ENCODE assay signal across 21 cellular contexts in genomic region chr19:19588546-19588945, GRCh38. TPM values are rescaled to one million over a fixed set of nuclear protein-coding genes. Genes with fewer than 3 reads are reported as not detected.
DNase-seq lines count a peak whose midpoint lies in the region; ATAC-seq, FAIRE-seq and TF ChIP-seq lines count a peak whose summit lies in the region.
"Had no signal": no experiment of that assay in that cellular context is flagged by ENCODE, and none has a peak within 500 bp of the region (broad histone marks: within the 10 kb centered on the region; RNA-seq: fewer than 3 reads in every experiment).

No MANE protein-coding gene starts in this region.

- H3K27ac ChIP-seq in K562 (ENCODE audit: extremely low read depth, low read depth, low read length): no peak overlapping the region

- no peaks in the 10 kb centered on the region; a peak in 1 of 5 replicates for H3K4me1 ChIP-seq in K562 (replicated peaks in 1 of 2; ENCODE audit: control insufficient read depth in 2 of 2, insufficient read depth in 2 of 2, low read length in 2 of 2)

- H3K4me1 Mint-ChIP-seq in activated T-cell treated with anti-CD3 and anti-CD28 coated beads, Interleukin-2, amount 50 U/mL, for 72 hours (ENCODE audit: low read depth): peaks cover 48% of the 10 kb centered on the region
- peaks cover 55% of the 10 kb centered on the region for H3K4me1 Mint-ChIP-seq in stimulated activated effector memory CD8-positive, alpha-beta T cell treated with anti-CD3 and anti-CD28 coated beads, Interleukin-12 subunit alpha, Interleukin-12 subunit beta, amount 100 ng/mL, for 72 hours
- peaks cover 6% of the 10 kb centered on the region for H3K4me1 Mint-ChIP-seq in type B pancreatic cell (ENCODE audit: unreplicated experiment)

- H3K27me3 Mint-ChIP-seq in activated T-cell treated with anti-CD3 and anti-CD28 coated beads, Interleukin-2, amount 50 U/mL, for 72 hours (ENCODE audit: low read depth): no peaks in the 10 kb centered on the region
- H3K27me3 Mint-ChIP-seq in type B pancreatic cell: no peaks in the 10 kb centered on the region

- WGBS in K562 (ENCODE audit: insufficient coverage, low coverage, missing lambda C conversion rate): 16% methylated on average over 2 of the region's 2 CpGs

- POLR2A ChIA-PET in K562 (lab: Yijun Ruan, JAX): interaction anchor here (0.6 to 0.7 kb wide), 3 partner anchors 15 to 239 kb away, joined by 3 to 4 read pairs (median 3); no protein-coding TSS in a partner anchor

- H3K79me2 ChIP-seq in K562 (ENCODE audit: control insufficient read depth, insufficient read depth, low read length): no peaks in the 10 kb centered on the region

- H3K36me3 Mint-ChIP-seq in activated T-cell treated with anti-CD3 and anti-CD28 coated beads, Interleukin-2, amount 50 U/mL, for 72 hours (ENCODE audit: insufficient read depth in 2 of 2): peaks cover 9 to 13% of the 10 kb centered on the region in 2 donors
- H3K36me3 Mint-ChIP-seq in stimulated activated effector memory CD8-positive, alpha-beta T cell treated with anti-CD3 and anti-CD28 coated beads, Interleukin-12 subunit alpha, Interleukin-12 subunit beta, amount 100 ng/mL, for 72 hours: peaks cover 88% of the 10 kb centered on the region
- H3K36me3 Mint-ChIP-seq in type B pancreatic cell: no peaks in the 10 kb centered on the region

- H3K4me3 Mint-ChIP-seq in activated T-cell treated with anti-CD3 and anti-CD28 coated beads, Interleukin-2, amount 50 U/mL, for 72 hours: peak overlapping the region; percentile 62 to 64
- H3K4me3 Mint-ChIP-seq in stimulated activated effector memory CD8-positive, alpha-beta T cell treated with anti-CD3 and anti-CD28 coated beads, Interleukin-12 subunit alpha, Interleukin-12 subunit beta, amount 100 ng/mL, for 72 hours: peak overlapping the region; percentile 48
- no peak overlapping the region for H3K4me3 Mint-ChIP-seq in type B pancreatic cell

- H4K20me1 ChIP-seq in K562 (replicated peaks; ENCODE audit: control insufficient read depth, insufficient read depth, low read length): no peaks in the 10 kb centered on the region

- H3K36me3 ChIP-seq in K562 (ENCODE audit: control insufficient read depth, insufficient read depth, low read length): no peaks in the 10 kb centered on the region
- H3K36me3 ChIP-seq: upper lobe of left lung had no signal

- TF ChIP-seq POLR2A in K562 (conservative IDR thresholded peaks at IDR 0.05): no peak

- no peaks in the 10 kb centered on the region for H3K9me1 ChIP-seq in K562 (ENCODE audit: control insufficient read depth, insufficient read depth, low read length)

- H3K9me3 Mint-ChIP-seq in activated T-cell treated with anti-CD3 and anti-CD28 coated beads, Interleukin-2, amount 50 U/mL, for 72 hours: no peaks in the 10 kb centered on the region
- no peaks in the 10 kb centered on the region for H3K9me3 Mint-ChIP-seq in stimulated activated effector memory CD8-positive, alpha-beta T cell treated with anti-CD3 and anti-CD28 coated beads, Interleukin-12 subunit alpha, Interleukin-12 subunit beta, amount 100 ng/mL, for 72 hours
- no peaks in the 10 kb centered on the region for H3K9me3 Mint-ChIP-seq in type B pancreatic cell

- no peak overlapping the region for H3K4me3 ChIP-seq in K562
- H3K4me3 ChIP-seq: smooth muscle cell, upper lobe of left lung had no signal

- peak overlapping the region; percentile 94 for H3K27ac Mint-ChIP-seq in activated T-cell treated with anti-CD3 and anti-CD28 coated beads, Interleukin-2, amount 50 U/mL, for 72 hours
- H3K27ac Mint-ChIP-seq in stimulated activated effector memory CD8-positive, alpha-beta T cell treated with anti-CD3 and anti-CD28 coated beads, Interleukin-12 subunit alpha, Interleukin-12 subunit beta, amount 100 ng/mL, for 72 hours: peak overlapping the region; percentile 87
- H3K27ac Mint-ChIP-seq in type B pancreatic cell: no peak overlapping the region

- ATAC-seq in activated T-cell treated with anti-CD3 and anti-CD28 coated beads, Interleukin-2, amount 50 U/mL, for 72 hours (replicated peaks in 1 of 2): no peak
- no peak for ATAC-seq in K562
- ATAC-seq in stimulated activated effector memory CD8-positive, alpha-beta T cell treated with anti-CD3 and anti-CD28 coated beads, Interleukin-12 subunit alpha, Interleukin-12 subunit beta, amount 100 ng/mL, for 72 hours: no peak
- ATAC-seq: left ventricle myocardium superior had no signal

- no peak overlapping the region for H3K4me2 ChIP-seq in K562 (ENCODE audit: insufficient read depth, low read length)
- H3K4me2 ChIP-seq: smooth muscle cell had no signal

- CTCF ChIA-PET in K562 (lab: Yijun Ruan, JAX; ENCODE audit: low intra/inter-chr PET ratio): no interaction called here

- no peaks in the 10 kb centered on the region for H3K9me3 ChIP-seq in K562 (replicated peaks; ENCODE audit: control insufficient read depth, insufficient read depth, low read depth, low read length)
- H3K9me3 ChIP-seq: upper lobe of left lung had no signal

- TF ChIP-seq CTCF in K562 (IDR thresholded peaks at IDR 0.05 in 2 of 3, conservative IDR thresholded peaks at IDR 0.05 in 1 of 3; ENCODE audit: insufficient read depth in 2 of 3, low read depth in 1 of 3, low read length in 3 of 3) (no peak), type B pancreatic cell (conservative IDR thresholded peaks at IDR 0.05) (no peak)

- BruUV-seq in K562 (replicated peaks; lab: Mats Ljungman, UMichigan): no TSS peak

- no peak for TF ChIP-seq RAD21 in K562 (CRISPR knock-in tag; conservative IDR thresholded peaks at IDR 0.05 in 1 of 2, IDR thresholded peaks at IDR 0.05 in 1 of 2)

- TF ChIP-seq EP300 in K562 (IDR thresholded peaks at IDR 0.05; ENCODE audit: low read length): no peak

- FAIRE-seq in RCC 7860 (lab: Jason Lieb, UNC) (no peak), K562 (lab: Jason Lieb, UNC) (no peak)
- FAIRE-seq: D721Med, GM18507, GM19239 had no signal

- H2AFZ ChIP-seq in K562 (ENCODE audit: low read depth, low read length): no peak overlapping the region

- H3K27me3 ChIP-seq in K562 (ENCODE audit: control insufficient read depth in 2 of 2, insufficient read depth in 2 of 2, low read length in 2 of 2): peaks cover 0 to 8% of the 10 kb centered on the region in 2 experiments; a peak in 2 of 5 replicates
- H3K27me3 ChIP-seq: upper lobe of left lung had no signal

- intact Hi-C loops in K562 (cut with micrococcal nuclease): no loop called here

- no peak for DNase-seq in activated T-cell treated with anti-CD3 and anti-CD28 coated beads, Interleukin-2, amount 50 U/mL, for 72 hours
- no peak for DNase-seq in activated T-cell treated with anti-CD3 and anti-CD28 coated beads, Interleukin-2, amount 50 U/mL, for 48 hours
- DNase-seq in RCC 7860 (ENCODE audit: low spot score): peak; percentile 37
- DNase-seq in K562 (ENCODE audit: extremely low read depth in 1 of 4, low spot score in 3 of 4): no peak
- no peak for DNase-seq in stimulated activated effector memory CD8-positive, alpha-beta T cell treated with anti-CD3 and anti-CD28 coated beads, Interleukin-12 subunit alpha, Interleukin-12 subunit beta, amount 100 ng/mL, for 72 hours (ENCODE audit: low spot score in 2 of 2)
- DNase-seq in type B pancreatic cell (ENCODE audit: extremely low spot score, unreplicated experiment): no peak
- no peak for DNase-seq in NCI-H748 (lab: John Stamatoyannopoulos, UW; ENCODE audit: unreplicated experiment)
- DNase-seq in NOMO-1 treated with DMSO at 0.1 percent for 48 hours (lab: John Stamatoyannopoulos, UW; ENCODE audit: unreplicated experiment): no peak
- DNase-seq: ACHN; activated CD4-positive, alpha-beta T cell treated with anti-CD3 and anti-CD28 coated beads for 48 hours; activated effector memory CD4-positive, alpha-beta T cell treated with anti-CD3 and anti-CD28 coated beads, Interleukin-2, amount 50 U/mL, for 16 hours; Kasumi-1; left ventricle myocardium superior; NCI-H146; NK-92 treated with Interleukin-12 subunit alpha and Interleukin-12 subunit beta, amount 100 ng/mL, for 24 hours; SHP77; upper lobe of left lung had no signal

- in situ Hi-C loops in K562 (cut with MboI): no loop called here

- H3K9ac ChIP-seq in K562 (ENCODE audit: insufficient read depth in 1 of 2, low read depth in 2 of 2, low read length in 2 of 2): no peak overlapping the region

RNA-seq across cellular contexts. Expression of gene PBX4, which starts 29.9 kb away (rescaled TPM):
- total RNA-seq in activated T-cell treated with anti-CD3 and anti-CD28 coated beads, Interleukin-2, amount 50 U/mL, for 72 hours: 10 to 100 TPM; 28.3 to 56.8 TPM
- total RNA-seq in K562 (2011; cell fraction: chromatin; rRNA removed; ENCODE audit: low replicate concordance): 4.4 and 8.4 TPM in 2 replicates
- 4.8 and 5.3 TPM in 2 replicates for total RNA-seq in K562 (2011; cell fraction: nucleolus; rRNA removed)
- total RNA-seq in K562 (2011; cell fraction: nucleoplasm; rRNA removed): 3.2 and 4.2 TPM in 2 replicates
- 1.2 and 2.2 TPM in 2 replicates for total RNA-seq in K562 (2014; rRNA removed)
- total RNA-seq in K562 (2014; rRNA removed; fragmentation: Illumina TruSeq; extraction: Trizol): 0.73 and 0.86 TPM in 2 replicates
- 2.0 and 2.1 TPM in 2 replicates for total RNA-seq in K562 (2015; rRNA removed; fragmentation: Illumina TruSeq; extraction: Trizol)
- 2.0 and 2.1 TPM in 2 replicates for total RNA-seq in K562 (2021)
- polyA plus RNA-seq in K562 (2011; rRNA removed): 2.7 and 3.1 TPM in 2 replicates
- 2.3 and 3.1 TPM in 2 replicates for polyA plus RNA-seq in K562 (2011; cell fraction: cytosol; rRNA removed)
- polyA plus RNA-seq in K562 (2011; cell fraction: nucleus; rRNA removed): 5.2 and 12.2 TPM in 2 replicates
- 2.0 and 4.6 TPM in 2 replicates for polyA plus RNA-seq in K562 (2012)
- polyA plus RNA-seq in K562 (2014; fragmentation: Illumina TruSeq; extraction: Trizol): 0.92 and 2.5 TPM in 2 replicates
- polyA plus RNA-seq in K562 (2014; fragmentation: Nextera tagmentation; extraction: Ambion mirVana): under 1 TPM in 1 of 2 experiments, not detected in 1; 0.11 TPM
- polyA plus RNA-seq in K562 (2014; rRNA removed): 3.8 and 5.9 TPM in 2 replicates
- polyA minus RNA-seq in K562 (2011; rRNA and poly(A)+ RNA removed): 0.98 and 1.0 TPM in 2 replicates
- 1.8 TPM in 1 of 2 replicates, not detected in the other for polyA minus RNA-seq in K562 (2011; cell fraction: cytosol; rRNA and poly(A)+ RNA removed)
- 3.2 and 3.4 TPM in 2 replicates for polyA minus RNA-seq in K562 (2011; cell fraction: nucleus; rRNA and poly(A)+ RNA removed)
- 2.1 and 10.9 TPM in 2 replicates for total RNA-seq in type B pancreatic cell (ENCODE audit: low replicate concordance)

RNA-seq across cellular contexts. Expression of gene LPAR2, which starts 39.5 kb away (rescaled TPM):
- total RNA-seq in activated T-cell treated with anti-CD3 and anti-CD28 coated beads, Interleukin-2, amount 50 U/mL, for 72 hours: 10 to 100 TPM; 72.8 to 82.2 TPM
- 44.7 and 88.0 TPM in 2 replicates for total RNA-seq in K562 (2011; cell fraction: chromatin; rRNA removed; ENCODE audit: low replicate concordance)
- total RNA-seq in K562 (2011; cell fraction: nucleolus; rRNA removed): 27.1 and 27.2 TPM in 2 replicates
- total RNA-seq in K562 (2011; cell fraction: nucleoplasm; rRNA removed): 34.0 and 49.1 TPM in 2 replicates
- total RNA-seq in K562 (2014; rRNA removed) (2.3 and 3.3 TPM in 2 replicates), K562 (2014; rRNA removed; fragmentation: Illumina TruSeq; extraction: Trizol) (1.8 and 1.9 TPM in 2 replicates), K562 (2015; rRNA removed; fragmentation: Illumina TruSeq; extraction: Trizol) (4.0 and 4.4 TPM in 2 replicates), K562 (2021) (7.0 and 10.3 TPM in 2 replicates), type B pancreatic cell (ENCODE audit: low replicate concordance) (25.7 and 56.5 TPM in 2 replicates)
- polyA plus RNA-seq in K562 (2011; rRNA removed) (4.4 and 9.4 TPM in 2 replicates), K562 (2014; fragmentation: Illumina TruSeq; extraction: Trizol) (6.5 and 7.8 TPM in 2 replicates), K562 (2014; fragmentation: Nextera tagmentation; extraction: Ambion mirVana) (under 1 TPM; 0.63 TPM), K562 (2014; rRNA removed) (8.1 and 13.8 TPM in 2 replicates)
- polyA plus RNA-seq in K562 (2011; cell fraction: cytosol; rRNA removed): 7.7 and 7.9 TPM in 2 replicates
- polyA plus RNA-seq in K562 (2011; cell fraction: nucleus; rRNA removed): 76.8 and 108 TPM in 2 replicates
- 9.5 and 18.9 TPM in 2 replicates for polyA plus RNA-seq in K562 (2012)
- polyA minus RNA-seq in K562 (2011; rRNA and poly(A)+ RNA removed): 2.7 and 3.6 TPM in 2 replicates
- 1.6 and 2.5 TPM in 2 replicates for polyA minus RNA-seq in K562 (2011; cell fraction: cytosol; rRNA and poly(A)+ RNA removed)
- 6.6 and 7.2 TPM in 2 replicates for polyA minus RNA-seq in K562 (2011; cell fraction: nucleus; rRNA and poly(A)+ RNA removed)

RNA-seq across cellular contexts. Expression of gene CILP2, which starts 50.5 kb away (rescaled TPM):
- total RNA-seq in activated T-cell treated with anti-CD3 and anti-CD28 coated beads, Interleukin-2, amount 50 U/mL, for 72 hours: under 1 TPM; 0.44 to 0.86 TPM
- 0.09 and 0.56 TPM in 2 replicates for total RNA-seq in K562 (2011; cell fraction: chromatin; rRNA removed; ENCODE audit: low replicate concordance)
- total RNA-seq in K562 (2011; cell fraction: nucleolus; rRNA removed): 0.53 and 0.67 TPM in 2 replicates
- total RNA-seq in K562 (2011; cell fraction: nucleoplasm; rRNA removed): 0.29 and 0.46 TPM in 2 replicates
- total RNA-seq in K562 (2014; rRNA removed) (0.23 and 0.33 TPM in 2 replicates), K562 (2014; rRNA removed; fragmentation: Illumina TruSeq; extraction: Trizol) (0.04 TPM in 1 of 2 replicates, not detected in the other), K562 (2015; rRNA removed; fragmentation: Illumina TruSeq; extraction: Trizol) (0.08 and 0.11 TPM in 2 replicates), K562 (2021) (0.29 and 0.35 TPM in 2 replicates), type B pancreatic cell (ENCODE audit: low replicate concordance) (0.74 and 3.2 TPM in 2 replicates)
- polyA plus RNA-seq in K562 (2011; rRNA removed) (0.04 and 0.07 TPM in 2 replicates), K562 (2014; fragmentation: Illumina TruSeq; extraction: Trizol) (0.04 TPM in 2 replicates), K562 (2014; fragmentation: Nextera tagmentation; extraction: Ambion mirVana) (not detected), K562 (2014; rRNA removed) (0.05 and 0.31 TPM in 2 replicates)
- 0.01 and 0.67 TPM in 2 replicates for polyA plus RNA-seq in K562 (2011; cell fraction: cytosol; rRNA removed)
- polyA plus RNA-seq in K562 (2011; cell fraction: nucleus; rRNA removed): 0.22 and 0.77 TPM in 2 replicates
- polyA plus RNA-seq in K562 (2012): 0.05 and 0.29 TPM in 2 replicates
- 0.14 TPM in 1 of 2 replicates, not detected in the other for polyA minus RNA-seq in K562 (2011; rRNA and poly(A)+ RNA removed)
- polyA minus RNA-seq in K562 (2011; cell fraction: cytosol; rRNA and poly(A)+ RNA removed): not detected in 2 replicates
- 0.22 and 0.27 TPM in 2 replicates for polyA minus RNA-seq in K562 (2011; cell fraction: nucleus; rRNA and poly(A)+ RNA removed)

RNA-seq across cellular contexts. Expression of gene GMIP, which starts 54.9 kb away (rescaled TPM):
- total RNA-seq in activated T-cell treated with anti-CD3 and anti-CD28 coated beads, Interleukin-2, amount 50 U/mL, for 72 hours: 10 to 100 TPM; 96.4 to 99.8 TPM
- total RNA-seq in K562 (2011; cell fraction: chromatin; rRNA removed; ENCODE audit: low replicate concordance): 36.6 and 78.6 TPM in 2 replicates
- total RNA-seq in K562 (2011; cell fraction: nucleolus; rRNA removed): 26.7 and 27.8 TPM in 2 replicates
- total RNA-seq in K562 (2011; cell fraction: nucleoplasm; rRNA removed): 17.3 and 24.6 TPM in 2 replicates
- total RNA-seq in K562 (2014; rRNA removed): 9.9 and 12.6 TPM in 2 replicates
- total RNA-seq in K562 (2014; rRNA removed; fragmentation: Illumina TruSeq; extraction: Trizol): 2.2 and 3.9 TPM in 2 replicates
- total RNA-seq in K562 (2015; rRNA removed; fragmentation: Illumina TruSeq; extraction: Trizol): 3.2 and 3.3 TPM in 2 replicates
- total RNA-seq in K562 (2021): 13.5 and 15.8 TPM in 2 replicates
- polyA plus RNA-seq in K562 (2011; rRNA removed): 2.9 and 5.1 TPM in 2 replicates
- 2.3 and 3.5 TPM in 2 replicates for polyA plus RNA-seq in K562 (2011; cell fraction: cytosol; rRNA removed)
- polyA plus RNA-seq in K562 (2011; cell fraction: nucleus; rRNA removed): 27.3 and 36.6 TPM in 2 replicates
- 8.7 and 16.6 TPM in 2 replicates for polyA plus RNA-seq in K562 (2012)
- 5.4 and 6.3 TPM in 2 replicates for polyA plus RNA-seq in K562 (2014; fragmentation: Illumina TruSeq; extraction: Trizol)
- under 1 TPM; 0.14 to 0.38 TPM for polyA plus RNA-seq in K562 (2014; fragmentation: Nextera tagmentation; extraction: Ambion mirVana)
- 6.8 and 12.5 TPM in 2 replicates for polyA plus RNA-seq in K562 (2014; rRNA removed)
- polyA minus RNA-seq in K562 (2011; rRNA and poly(A)+ RNA removed): 5.1 and 5.4 TPM in 2 replicates
- 3.7 and 6.4 TPM in 2 replicates for polyA minus RNA-seq in K562 (2011; cell fraction: cytosol; rRNA and poly(A)+ RNA removed)
- 6.6 and 8.1 TPM in 2 replicates for polyA minus RNA-seq in K562 (2011; cell fraction: nucleus; rRNA and poly(A)+ RNA removed)
- 15.3 and 15.9 TPM in 2 replicates for total RNA-seq in type B pancreatic cell (ENCODE audit: low replicate concordance)

RNA-seq across cellular contexts. Expression of gene YJEFN3, which starts 59.8 kb away (rescaled TPM):
- 10 to 100 TPM; 18.2 to 21.3 TPM for total RNA-seq in activated T-cell treated with anti-CD3 and anti-CD28 coated beads, Interleukin-2, amount 50 U/mL, for 72 hours
- 31.5 and 32.8 TPM in 2 replicates for total RNA-seq in K562 (2011; cell fraction: chromatin; rRNA removed; ENCODE audit: low replicate concordance)
- 14.5 and 16.2 TPM in 2 replicates for total RNA-seq in K562 (2011; cell fraction: nucleolus; rRNA removed)
- total RNA-seq in K562 (2011; cell fraction: nucleoplasm; rRNA removed): 22.3 and 39.8 TPM in 2 replicates
- total RNA-seq in K562 (2014; rRNA removed) (1.3 and 1.5 TPM in 2 replicates), K562 (2014; rRNA removed; fragmentation: Illumina TruSeq; extraction: Trizol) (0.86 and 0.98 TPM in 2 replicates), K562 (2015; rRNA removed; fragmentation: Illumina TruSeq; extraction: Trizol) (1.1 TPM in 2 replicates), K562 (2021) (3.6 and 4.8 TPM in 2 replicates), type B pancreatic cell (ENCODE audit: low replicate concordance) (12.2 and 23.2 TPM in 2 replicates)
- polyA plus RNA-seq in K562 (2011; rRNA removed) (1.0 and 1.6 TPM in 2 replicates), K562 (2014; fragmentation: Illumina TruSeq; extraction: Trizol) (2.9 and 3.8 TPM in 2 replicates), K562 (2014; fragmentation: Nextera tagmentation; extraction: Ambion mirVana) (under 1 TPM in 1 of 2 experiments, not detected in 1; 0.04 TPM), K562 (2014; rRNA removed) (4.8 and 5.8 TPM in 2 replicates)
- polyA plus RNA-seq in K562 (2011; cell fraction: cytosol; rRNA removed): 0.86 and 2.6 TPM in 2 replicates
- 12.5 and 30.5 TPM in 2 replicates for polyA plus RNA-seq in K562 (2011; cell fraction: nucleus; rRNA removed)
- 4.6 and 18.0 TPM in 2 replicates for polyA plus RNA-seq in K562 (2012)
- polyA minus RNA-seq in K562 (2011; rRNA and poly(A)+ RNA removed): 0.81 and 1.1 TPM in 2 replicates
- 0.46 and 1.0 TPM in 2 replicates for polyA minus RNA-seq in K562 (2011; cell fraction: cytosol; rRNA and poly(A)+ RNA removed)
- 2.4 and 2.7 TPM in 2 replicates for polyA minus RNA-seq in K562 (2011; cell fraction: nucleus; rRNA and poly(A)+ RNA removed)
